In genomic region chr13:109626386-109627171, GRCh38 we compare ENCODE assay signal across 23 cellular contexts.
"Had no signal": no experiment of that assay in that cellular context is flagged by ENCODE, and none has a peak within 500 bp of the region (broad histone marks: within the 10 kb centered on the region; RNA-seq: fewer than 3 reads in every experiment).

No MANE protein-coding gene starts in this region.

- H3K4me1 Mint-ChIP-seq: activated CD4-positive, alpha-beta memory T cell treated with anti-CD3 and anti-CD28 coated beads, Interleukin-2, amount 10 ng/mL, durations not matched to agents 7 days and 5 days; central memory CD8-positive, alpha-beta T cell had no signal

- H3K27me3 Mint-ChIP-seq: central memory CD8-positive, alpha-beta T cell had no signal

- H3K27ac ChIP-seq: lower lobe of right lung, upper lobe of right lung had no signal

- DNase-seq: activated CD4-positive, alpha-beta memory T cell treated with anti-CD3 and anti-CD28 coated beads, Interleukin-2, amount 10 ng/mL, durations not matched to agents 7 days and 5 days; activated CD4-positive, alpha-beta T cell treated with anti-CD3 and anti-CD28 coated beads for 48 hours; activated CD4-positive, CD25-positive, alpha-beta regulatory T cell; activated effector memory CD4-positive, alpha-beta T cell treated with anti-CD3 and anti-CD28 coated beads, Interleukin-2, amount 50 U/mL, for 16 hours; activated naive CD4-positive, alpha-beta T cell treated with anti-CD3 and anti-CD28 coated beads, Interleukin-2, amount 50 U/mL, for 16 hours; activated T-cell treated with anti-CD3 and anti-CD28 coated beads, Interleukin-2, amount 50 U/mL, for 4 hours; aorta; effector CD4-positive, alpha-beta T cell; gastrocnemius medialis; head of caudate nucleus; lower lobe of right lung; nephron progenitor cell; occipital lobe; psoas muscle; right cardiac atrium; small intestine; stimulated activated CD4-positive, alpha-beta T cell treated with anti-CD3 and anti-CD28 coated beads, Interleukin-15, amount 100 ng/mL, for 24 hours; stimulated activated CD4-positive, alpha-beta T cell treated with anti-CD3 and anti-CD28 coated beads, Interleukin-4, amount 100 ng/mL, for 1 hour; T-helper 9 cell; upper lobe of right lung had no signal

- H3K36me3 ChIP-seq: gastrocnemius medialis, lower lobe of right lung, thoracic aorta, upper lobe of right lung had no signal

- FAIRE-seq: keratinocyte, small intestine had no signal

- H3K4me3 Mint-ChIP-seq: activated CD4-positive, alpha-beta memory T cell treated with anti-CD3 and anti-CD28 coated beads, Interleukin-2, amount 10 ng/mL, durations not matched to agents 7 days and 5 days; activated T-cell treated with anti-CD3 and anti-CD28 coated beads, Interleukin-2, amount 50 U/mL, for 4 hours; central memory CD8-positive, alpha-beta T cell; nephron progenitor cell had no signal

- H3K27ac Mint-ChIP-seq: activated CD4-positive, alpha-beta memory T cell treated with anti-CD3 and anti-CD28 coated beads, Interleukin-2, amount 10 ng/mL, durations not matched to agents 7 days and 5 days; nephron progenitor cell had no signal

- H3K27me3 ChIP-seq: gastrocnemius medialis, upper lobe of right lung had no signal

- H3K9me3 Mint-ChIP-seq: activated T-cell treated with anti-CD3 and anti-CD28 coated beads, Interleukin-2, amount 50 U/mL, for 4 hours; nephron progenitor cell had no signal

- H3K4me1 ChIP-seq: gastrocnemius medialis, lower lobe of right lung, psoas muscle, upper lobe of right lung had no signal

- H3K4me3 ChIP-seq: gastrocnemius medialis, lower lobe of right lung, psoas muscle, thoracic aorta, upper lobe of right lung had no signal

- ATAC-seq: activated T-cell treated with anti-CD3 and anti-CD28 coated beads, Interleukin-2, amount 50 U/mL, for 4 hours; gastrocnemius medialis; lower lobe of right lung; psoas muscle; right cardiac atrium; upper lobe of right lung had no signal

- H3K9me3 ChIP-seq: gastrocnemius medialis, lower lobe of right lung, psoas muscle, thoracic aorta, upper lobe of right lung had no signal
